Comparison of ENCODE assay signal across 22 cellular contexts in genomic region chr1:229303855-229304254, GRCh38. TPM values are rescaled to one million over a fixed set of nuclear protein-coding genes. Genes with fewer than 3 reads are reported as not detected.
DNase-seq lines count a peak whose midpoint lies in the region; ATAC-seq, FAIRE-seq and TF ChIP-seq lines count a peak whose summit lies in the region.
"Had no signal": no experiment of that assay in that cellular context is flagged by ENCODE, and none has a peak within 500 bp of the region (broad histone marks: within the 10 kb centered on the region; RNA-seq: fewer than 3 reads in every experiment).

No MANE protein-coding gene starts in this region.

- peak; percentile 32 for FAIRE-seq in D721Med (lab: Jason Lieb, UNC)
- FAIRE-seq: A204.1, GM12892, RCC 7860 had no signal

- H3K9me3 Mint-ChIP-seq in activated CD8-positive, alpha-beta memory T cell treated with anti-CD3 and anti-CD28 coated beads, Interleukin-2, amount 10 ng/mL, durations not matched to agents 7 days and 5 days (ENCODE audit: low read depth), result no peaks in the 10 kb centered on the region
- H3K9me3 Mint-ChIP-seq in activated T-cell treated with anti-CD3 and anti-CD28 coated beads, Interleukin-2, amount 50 U/mL, for 4 hours, result no peaks in the 10 kb centered on the region
- H3K9me3 Mint-ChIP-seq: GM23338 had no signal

- peaks cover 35% of the 10 kb centered on the region for H3K36me3 Mint-ChIP-seq in activated CD8-positive, alpha-beta memory T cell treated with anti-CD3 and anti-CD28 coated beads, Interleukin-2, amount 10 ng/mL, durations not matched to agents 7 days and 5 days
- H3K36me3 Mint-ChIP-seq in activated T-cell treated with anti-CD3 and anti-CD28 coated beads, Interleukin-2, amount 50 U/mL, for 4 hours (ENCODE audit: insufficient read depth), result peaks cover 36% of the 10 kb centered on the region

- CTCF ChIA-PET in activated CD8-positive, alpha-beta memory T cell treated with anti-CD3 and anti-CD28 coated beads, Interleukin-2, amount 10 ng/mL, durations not matched to agents 7 days and 5 days (lab: Charles Lee), result no interaction called here

- H3K27ac Mint-ChIP-seq in activated CD8-positive, alpha-beta memory T cell treated with anti-CD3 and anti-CD28 coated beads, Interleukin-2, amount 10 ng/mL, durations not matched to agents 7 days and 5 days, result peak overlapping the region; percentile 3
- H3K27ac Mint-ChIP-seq: B cell, GM23338 had no signal

- ATAC-seq in activated CD8-positive, alpha-beta memory T cell treated with anti-CD3 and anti-CD28 coated beads, Interleukin-2, amount 10 ng/mL, durations not matched to agents 7 days and 5 days, result peak; percentile 64
- ATAC-seq in activated T-cell treated with anti-CD3 and anti-CD28 coated beads, Interleukin-2, amount 50 U/mL, for 4 hours, result no peak
- ATAC-seq in HG03280 (IDR thresholded peaks at IDR 0.05; ENCODE audit: unreplicated experiment), result no peak
- no peak for ATAC-seq in HG03097 (IDR thresholded peaks at IDR 0.05; ENCODE audit: low FRiP score, unreplicated experiment)
- ATAC-seq: GM23338, Right ventricle myocardium inferior had no signal

- H3K4me1 Mint-ChIP-seq in activated CD8-positive, alpha-beta memory T cell treated with anti-CD3 and anti-CD28 coated beads, Interleukin-2, amount 10 ng/mL, durations not matched to agents 7 days and 5 days, result peaks cover 8% of the 10 kb centered on the region
- H3K4me1 Mint-ChIP-seq in activated T-cell treated with anti-CD3 and anti-CD28 coated beads, Interleukin-2, amount 50 U/mL, for 4 hours (ENCODE audit: low read depth), result peaks cover 9% of the 10 kb centered on the region
- H3K4me1 Mint-ChIP-seq: B cell had no signal

- H3K4me3 Mint-ChIP-seq in activated CD8-positive, alpha-beta memory T cell treated with anti-CD3 and anti-CD28 coated beads, Interleukin-2, amount 10 ng/mL, durations not matched to agents 7 days and 5 days, result no peak overlapping the region
- H3K4me3 Mint-ChIP-seq in activated T-cell treated with anti-CD3 and anti-CD28 coated beads, Interleukin-2, amount 50 U/mL, for 4 hours, result no peak overlapping the region
- H3K4me3 Mint-ChIP-seq: B cell, GM23338 had no signal

- TF ChIP-seq CTCF in D721Med (IDR thresholded peaks at IDR 0.05; ENCODE audit: insufficient read depth, missing control alignments), result no peak

- no peaks in the 10 kb centered on the region for H3K27me3 Mint-ChIP-seq in activated CD8-positive, alpha-beta memory T cell treated with anti-CD3 and anti-CD28 coated beads, Interleukin-2, amount 10 ng/mL, durations not matched to agents 7 days and 5 days
- no peaks in the 10 kb centered on the region for H3K27me3 Mint-ChIP-seq in activated T-cell treated with anti-CD3 and anti-CD28 coated beads, Interleukin-2, amount 50 U/mL, for 4 hours (ENCODE audit: low read depth)
- H3K27me3 Mint-ChIP-seq: B cell had no signal

- DNase-seq in activated CD8-positive, alpha-beta memory T cell treated with anti-CD3 and anti-CD28 coated beads, Interleukin-2, amount 10 ng/mL, durations not matched to agents 7 days and 5 days, result no peak
- DNase-seq in activated CD8-positive, alpha-beta memory T cell treated with anti-CD3 and anti-CD28 coated beads, Interleukin-2, amount 50 U/mL, for 4 hours, result no peak
- no peak for DNase-seq in D721Med (ENCODE audit: insufficient read length, low spot score)
- DNase-seq in RPMI7951 (ENCODE audit: low read depth), result peak; percentile 11
- no peak for DNase-seq in activated T-cell treated with anti-CD3 and anti-CD28 coated beads, Interleukin-2, amount 50 U/mL, for 4 hours
- DNase-seq: DMS153, NCI-H1092 treated with DMSO at 0.1 percent for 48 hours, NCI-H146, NCI-H2029, NCI-H2171, NCI-H345, NCI-H524, NCI-H82, T-helper 1 cell had no signal

RNA-seq across cellular contexts. Expression of gene RAB4A, which starts 32.9 kb away (rescaled TPM):
- 10 to 100 TPM; 26.5 to 27.2 TPM for total RNA-seq in activated CD8-positive, alpha-beta memory T cell treated with anti-CD3 and anti-CD28 coated beads, Interleukin-2, amount 10 ng/mL, durations not matched to agents 7 days and 5 days
- total RNA-seq in RPMI7951 (2014; rRNA removed; shearing (Covaris generic)), result 15.4 and 22.5 TPM in 2 replicates
- 10 to 100 TPM; 24.0 to 30.3 (median 25.6) TPM for total RNA-seq in activated T-cell treated with anti-CD3 and anti-CD28 coated beads, Interleukin-2, amount 50 U/mL, for 4 hours

RNA-seq across cellular contexts. Expression of gene CCSAP, which starts 39.0 kb away (rescaled TPM):
- total RNA-seq in activated CD8-positive, alpha-beta memory T cell treated with anti-CD3 and anti-CD28 coated beads, Interleukin-2, amount 10 ng/mL, durations not matched to agents 7 days and 5 days, result 1 to 10 TPM; 8.9 to 9.8 TPM
- 19.1 and 22.8 TPM in 2 replicates for total RNA-seq in RPMI7951 (2014; rRNA removed; shearing (Covaris generic))
- total RNA-seq in activated T-cell treated with anti-CD3 and anti-CD28 coated beads, Interleukin-2, amount 50 U/mL, for 4 hours, result 1 to 10 TPM; 3.1 to 4.1 (median 3.6) TPM
